28 cellular contexts compared by ENCODE assay signal in genomic region chr11:117995472-117995871, GRCh38. TPM values are rescaled to one million over a fixed set of nuclear protein-coding genes. Genes with fewer than 3 reads are reported as not detected.
DNase-seq lines count a peak whose midpoint lies in the region; ATAC-seq and TF ChIP-seq lines count a peak whose summit lies in the region.
"Had no signal": no experiment of that assay in that cellular context is flagged by ENCODE, and none has a peak within 500 bp of the region (broad histone marks: within the 10 kb centered on the region; RNA-seq: fewer than 3 reads in every experiment).

No MANE protein-coding gene starts in this region.

- ATAC-seq in CD4-positive, CD25-positive, alpha-beta regulatory T cell (ENCODE audit: low read depth in 2 of 2): no peak
- ATAC-seq in activated CD8-positive, alpha-beta T cell treated with anti-CD3 and anti-CD28 coated beads, Interleukin-2, amount 10 ng/mL, durations not matched to agents 7 days and 5 days: no peak
- no peak for ATAC-seq in naive thymus-derived CD4-positive, alpha-beta T cell
- ATAC-seq: GM23338, right cardiac atrium, upper lobe of right lung had no signal

- H3K4me3 Mint-ChIP-seq in T-helper 2 cell treated with Interferon-gamma antibody and Interleukin-4, amounts not matched to agents 5 μg/mL and 100 μg/mL, for 36 hours: peak overlapping the region; percentile 87
- H3K4me3 Mint-ChIP-seq in CD4-positive, CD25-positive, alpha-beta regulatory T cell: peak overlapping the region; percentile 77 to 97 (median 92)
- H3K4me3 Mint-ChIP-seq in activated CD8-positive, alpha-beta T cell treated with anti-CD3 and anti-CD28 coated beads, Interleukin-2, amount 10 ng/mL, durations not matched to agents 7 days and 5 days: no peak overlapping the region
- peak overlapping the region in 1 of 10 donors; percentile 67 for H3K4me3 Mint-ChIP-seq in naive thymus-derived CD4-positive, alpha-beta T cell
- H3K4me3 Mint-ChIP-seq: GM23338, HFFc6, neural progenitor cell had no signal

- no peak for TF ChIP-seq POLR2A in uterus (IDR thresholded peaks at IDR 0.05)

- CTCF ChIA-PET in activated CD8-positive, alpha-beta T cell treated with anti-CD3 and anti-CD28 coated beads, Interleukin-2, amount 10 ng/mL, durations not matched to agents 7 days and 5 days (lab: Charles Lee): interaction anchor here (0.8 to 14.8 kb wide), 8 partner anchors 8 to 188 kb away, joined by 3 to 168 read pairs (median 4); partner anchors contain the start of gene IL10RA
- CTCF ChIA-PET in naive thymus-derived CD4-positive, alpha-beta T cell (lab: Charles Lee): interaction anchor here (2.6 to 4.7 kb wide), 2 partner anchors 44 to 49 kb away, joined by 9 to 19 read pairs; no protein-coding TSS in a partner anchor

- peaks cover 75% of the 10 kb centered on the region for H3K4me1 Mint-ChIP-seq in T-helper 2 cell treated with Interferon-gamma antibody and Interleukin-4, amounts not matched to agents 5 μg/mL and 100 μg/mL, for 36 hours (ENCODE audit: low read depth)
- H3K4me1 Mint-ChIP-seq in CD4-positive, CD25-positive, alpha-beta regulatory T cell: peaks cover 20 to 92% (median 72%) of the 10 kb centered on the region in 4 donors
- H3K4me1 Mint-ChIP-seq in activated CD8-positive, alpha-beta T cell treated with anti-CD3 and anti-CD28 coated beads, Interleukin-2, amount 10 ng/mL, durations not matched to agents 7 days and 5 days (ENCODE audit: low read depth): peaks cover 97% of the 10 kb centered on the region
- peaks cover 47 to 92% (median 58%) of the 10 kb centered on the region in 7 donors for H3K4me1 Mint-ChIP-seq in naive thymus-derived CD4-positive, alpha-beta T cell
- H3K4me1 Mint-ChIP-seq: neural progenitor cell had no signal

- no peaks in the 10 kb centered on the region for H3K9me3 ChIP-seq in CD4-positive, CD25-positive, alpha-beta regulatory T cell (ENCODE audit: control insufficient read depth in 2 of 2, low read length in 2 of 2)
- H3K9me3 ChIP-seq in naive thymus-derived CD4-positive, alpha-beta T cell (ENCODE audit: control insufficient read depth in 2 of 3, low read length in 3 of 3): no peaks in the 10 kb centered on the region
- H3K9me3 ChIP-seq in uterus: no peaks in the 10 kb centered on the region
- H3K9me3 ChIP-seq in tibial artery: no peaks in the 10 kb centered on the region
- H3K9me3 ChIP-seq: esophagus squamous epithelium, MG63, SJCRH30, upper lobe of right lung had no signal

- peak overlapping the region; percentile 83 for H3K27ac Mint-ChIP-seq in T-helper 2 cell treated with Interferon-gamma antibody and Interleukin-4, amounts not matched to agents 5 μg/mL and 100 μg/mL, for 36 hours
- H3K27ac Mint-ChIP-seq in CD4-positive, CD25-positive, alpha-beta regulatory T cell: peak overlapping the region; percentile 25 to 94 (median 88)
- H3K27ac Mint-ChIP-seq in activated CD8-positive, alpha-beta T cell treated with anti-CD3 and anti-CD28 coated beads, Interleukin-2, amount 10 ng/mL, durations not matched to agents 7 days and 5 days: peak overlapping the region; percentile 53
- peak overlapping the region in 8 of 9 donors; percentile 49 to 92 (median 78) for H3K27ac Mint-ChIP-seq in naive thymus-derived CD4-positive, alpha-beta T cell
- H3K27ac Mint-ChIP-seq: GM23338, HFFc6, neural progenitor cell had no signal

- DNase-seq in T-helper 2 cell treated with Interferon-gamma antibody and Interleukin-4, amounts not matched to agents 5 μg/mL and 100 μg/mL, for 36 hours (ENCODE audit: low spot score): no peak
- DNase-seq in T-helper 2 cell (no peak), uterus (no peak), NCI-H2107 (lab: John Stamatoyannopoulos, UW) (no peak), tibial artery (no peak)
- no peak for DNase-seq in CD4-positive, CD25-positive, alpha-beta regulatory T cell
- DNase-seq in activated CD8-positive, alpha-beta T cell treated with anti-CD3 and anti-CD28 coated beads, Interleukin-2, amount 10 ng/mL, durations not matched to agents 7 days and 5 days: no peak
- DNase-seq in naive thymus-derived CD4-positive, alpha-beta T cell: no peak
- DNase-seq: activated gamma-delta T cell; amygdala; esophagus squamous epithelium; foreskin melanocyte; HFFc6; KBM-7; MG63; NCI-H2081; NCI-H345; posterior cingulate gyrus; right cardiac atrium; SJCRH30; stimulated activated CD4-positive, alpha-beta T cell treated with anti-CD3 and anti-CD28 coated beads, Interleukin-2, amount 100 ng/mL, for 48 hours; T-helper 1 cell; upper lobe of right lung had no signal

- peaks cover 94% of the 10 kb centered on the region for H3K36me3 Mint-ChIP-seq in T-helper 2 cell treated with Interferon-gamma antibody and Interleukin-4, amounts not matched to agents 5 μg/mL and 100 μg/mL, for 36 hours (ENCODE audit: low read depth)
- peaks cover 83% of the 10 kb centered on the region for H3K36me3 Mint-ChIP-seq in CD4-positive, CD25-positive, alpha-beta regulatory T cell
- H3K36me3 Mint-ChIP-seq in activated CD8-positive, alpha-beta T cell treated with anti-CD3 and anti-CD28 coated beads, Interleukin-2, amount 10 ng/mL, durations not matched to agents 7 days and 5 days (ENCODE audit: low read depth): peaks cover 96% of the 10 kb centered on the region
- H3K36me3 Mint-ChIP-seq in naive thymus-derived CD4-positive, alpha-beta T cell: peaks cover 27 to 85% (median 66%) of the 10 kb centered on the region in 5 donors
- H3K36me3 Mint-ChIP-seq: neural progenitor cell had no signal

- no peak for TF ChIP-seq CTCF in uterus (IDR thresholded peaks at IDR 0.05)
- TF ChIP-seq CTCF in tibial artery (IDR thresholded peaks at IDR 0.05): no peak

- H3K4me1 ChIP-seq in CD4-positive, CD25-positive, alpha-beta regulatory T cell (ENCODE audit: control insufficient read depth, insufficient read depth, low read length, poor library complexity, severe bottlenecking): peaks cover 93% of the 10 kb centered on the region
- peaks cover 42 to 91% of the 10 kb centered on the region in 2 donors for H3K4me1 ChIP-seq in naive thymus-derived CD4-positive, alpha-beta T cell (ENCODE audit: control insufficient read depth in 2 of 2, insufficient read depth in 2 of 2, low read length in 2 of 2)
- H3K4me1 ChIP-seq in uterus: no peaks in the 10 kb centered on the region
- H3K4me1 ChIP-seq in tibial artery: no peaks in the 10 kb centered on the region
- H3K4me1 ChIP-seq: SJCRH30, upper lobe of right lung had no signal

- intact Hi-C loops in naive thymus-derived CD4-positive, alpha-beta T cell (cut with micrococcal nuclease): no loop called here
- intact Hi-C loops in uterus (cut with DNase I; ENCODE audit: low total_unique reads) (no loop called here), tibial artery (cut with DNase I; ENCODE audit: low total_unique reads) (no loop called here)

- H3K9me3 Mint-ChIP-seq in T-helper 2 cell treated with Interferon-gamma antibody and Interleukin-4, amounts not matched to agents 5 μg/mL and 100 μg/mL, for 36 hours: no peaks in the 10 kb centered on the region
- peaks cover 0 to 5% (median 0%) of the 10 kb centered on the region in 7 donors for H3K9me3 Mint-ChIP-seq in CD4-positive, CD25-positive, alpha-beta regulatory T cell
- H3K9me3 Mint-ChIP-seq in activated CD8-positive, alpha-beta T cell treated with anti-CD3 and anti-CD28 coated beads, Interleukin-2, amount 10 ng/mL, durations not matched to agents 7 days and 5 days (ENCODE audit: insufficient read depth): no peaks in the 10 kb centered on the region
- peaks cover 0 to 3% (median 0%) of the 10 kb centered on the region in 11 donors for H3K9me3 Mint-ChIP-seq in naive thymus-derived CD4-positive, alpha-beta T cell
- H3K9me3 Mint-ChIP-seq: GM23338, HFFc6, neural progenitor cell had no signal

- H3K27ac ChIP-seq in CD4-positive, CD25-positive, alpha-beta regulatory T cell (ENCODE audit: insufficient read depth, low read length, poor library complexity, severe bottlenecking): peak overlapping the region; percentile 83
- H3K27ac ChIP-seq in naive thymus-derived CD4-positive, alpha-beta T cell (ENCODE audit: low read depth, low read length): no peak overlapping the region
- H3K27ac ChIP-seq in uterus: no peak overlapping the region
- H3K27ac ChIP-seq in tibial artery: no peak overlapping the region
- H3K27ac ChIP-seq: 22Rv1, esophagus squamous epithelium, neural progenitor cell, SJCRH30, upper lobe of right lung had no signal

- POLR2A ChIA-PET in activated CD8-positive, alpha-beta T cell treated with anti-CD3 and anti-CD28 coated beads, Interleukin-2, amount 10 ng/mL, durations not matched to agents 7 days and 5 days (lab: Charles Lee): interaction anchor here (0.7 to 9.4 kb wide), 11 partner anchors 8 to 172 kb away, joined by 3 to 225 read pairs (median 4); partner anchors contain the start of gene IL10RA
- POLR2A ChIA-PET in naive thymus-derived CD4-positive, alpha-beta T cell (lab: Charles Lee): interaction anchor here (0.5 to 15.8 kb wide), 8 partner anchors 7 to 129 kb away, joined by 3 to 255 read pairs (median 10); partner anchors contain the start of gene IL10RA

- H3K27me3 Mint-ChIP-seq in T-helper 2 cell treated with Interferon-gamma antibody and Interleukin-4, amounts not matched to agents 5 μg/mL and 100 μg/mL, for 36 hours (ENCODE audit: low read depth): no peaks in the 10 kb centered on the region
- H3K27me3 Mint-ChIP-seq in CD4-positive, CD25-positive, alpha-beta regulatory T cell: no peaks in the 10 kb centered on the region
- no peaks in the 10 kb centered on the region for H3K27me3 Mint-ChIP-seq in activated CD8-positive, alpha-beta T cell treated with anti-CD3 and anti-CD28 coated beads, Interleukin-2, amount 10 ng/mL, durations not matched to agents 7 days and 5 days (ENCODE audit: low read depth)
- H3K27me3 Mint-ChIP-seq in naive thymus-derived CD4-positive, alpha-beta T cell: no peaks in the 10 kb centered on the region

- peaks cover 99% of the 10 kb centered on the region for H3K36me3 ChIP-seq in CD4-positive, CD25-positive, alpha-beta regulatory T cell (ENCODE audit: control insufficient read depth, insufficient read depth, low read length)
- peaks cover 61 to 97% (median 76%) of the 10 kb centered on the region in 3 experiments for H3K36me3 ChIP-seq in naive thymus-derived CD4-positive, alpha-beta T cell (ENCODE audit: control insufficient read depth in 2 of 3, insufficient read depth in 3 of 3, low read length in 3 of 3)
- H3K36me3 ChIP-seq in uterus (no peaks in the 10 kb centered on the region), tibial artery (peaks cover 8 to 43% (median 41%) of the 10 kb centered on the region in 3 donors)
- H3K36me3 ChIP-seq: MG63, neural progenitor cell, SJCRH30 had no signal

- no peaks in the 10 kb centered on the region for H3K27me3 ChIP-seq in CD4-positive, CD25-positive, alpha-beta regulatory T cell (ENCODE audit: control insufficient read depth, insufficient read depth, low read length)
- H3K27me3 ChIP-seq in naive thymus-derived CD4-positive, alpha-beta T cell (ENCODE audit: control insufficient read depth in 2 of 2, insufficient read depth in 2 of 2, low read length in 2 of 2): no peaks in the 10 kb centered on the region
- H3K27me3 ChIP-seq in uterus (no peaks in the 10 kb centered on the region), tibial artery (no peaks in the 10 kb centered on the region)
- H3K27me3 ChIP-seq: esophagus squamous epithelium, MG63, neural progenitor cell, SJCRH30, upper lobe of right lung had no signal

- peak overlapping the region; percentile 100 for H3K4me3 ChIP-seq in CD4-positive, CD25-positive, alpha-beta regulatory T cell (ENCODE audit: low read depth, low read length)
- H3K4me3 ChIP-seq in naive thymus-derived CD4-positive, alpha-beta T cell (ENCODE audit: low read length): no peak overlapping the region
- H3K4me3 ChIP-seq in uterus (no peak overlapping the region), tibial artery (no peak overlapping the region)
- H3K4me3 ChIP-seq: esophagus squamous epithelium, GM23338, MG63, neural progenitor cell, SJCRH30, upper lobe of right lung had no signal

RNA-seq across cellular contexts. Expression of gene IL10RA, which starts 9.3 kb away (rescaled TPM):
- 661 TPM for total RNA-seq in CD4-positive, CD25-positive, alpha-beta regulatory T cell
- 100 to 1,000 TPM; 572 to 666 (median 631) TPM for polyA plus RNA-seq in CD4-positive, CD25-positive, alpha-beta regulatory T cell
- total RNA-seq in activated CD8-positive, alpha-beta T cell treated with anti-CD3 and anti-CD28 coated beads, Interleukin-2, amount 10 ng/mL, durations not matched to agents 7 days and 5 days: 100 to 1,000 TPM; 202 to 210 TPM
- total RNA-seq in naive thymus-derived CD4-positive, alpha-beta T cell: 100 to 1,000 TPM; 154 to 300 (median 184) TPM
- 100 to 1,000 TPM in 1 of 2 donors, 10 to 100 TPM in 1; 85.2 to 163 TPM for polyA plus RNA-seq in naive thymus-derived CD4-positive, alpha-beta T cell
- total RNA-seq in uterus: 10 to 100 TPM in 3 of 4 donors, 1 to 10 TPM in 1; 6.8 to 45.9 (median 11.1) TPM
- total RNA-seq: G401, HFFc6, lung microvascular endothelial cell, SJCRH30 had no signal
- polyA plus RNA-seq: GM23338 had no signal
